ENCODE assay signal across 8 cellular contexts in genomic region chr17:42116705-42117396, GRCh38. TPM values are rescaled to one million over a fixed set of nuclear protein-coding genes. Genes with fewer than 3 reads are reported as not detected.
DNase-seq lines count a peak whose midpoint lies in the region; ATAC-seq and TF ChIP-seq lines count a peak whose summit lies in the region.

No MANE protein-coding gene starts in this region.

- TF ChIP-seq RAD21 in HCT116 (IDR thresholded peaks at IDR 0.05; ENCODE audit: low read depth): peak; percentile 84

- no peak overlapping the region for H3K27ac Mint-ChIP-seq in central memory CD8-positive, alpha-beta T cell (ENCODE audit: low read depth)

- peaks cover 10% of the 10 kb centered on the region for H3K36me3 Mint-ChIP-seq in central memory CD8-positive, alpha-beta T cell (ENCODE audit: insufficient read depth)

- peak; percentile 54 for DNase-seq in AG09319 (ENCODE audit: extremely low read depth, low read depth)
- peak; percentile 44 for DNase-seq in HCT116 (ENCODE audit: low read depth, low spot score)
- DNase-seq in NCI-H524 (lab: John Stamatoyannopoulos, UW): peak; percentile 72 to 82
- peak; percentile 75 for DNase-seq in activated CD4-positive, alpha-beta T cell treated with anti-CD3 and anti-CD28 coated beads for 1 hour
- peak; percentile 77 to 83 for DNase-seq in central memory CD8-positive, alpha-beta T cell (ENCODE audit: low spot score in 2 of 2)
- DNase-seq in left kidney (ENCODE audit: low read depth, low spot score): peak; percentile 94
- DNase-seq in stimulated activated CD4-positive, alpha-beta T cell treated with anti-CD3 and anti-CD28 coated beads, Interleukin-4, amount 100 ng/mL, for 24 hours: peak; percentile 86

- no peak overlapping the region for H3K27ac ChIP-seq in HCT116 (ENCODE audit: low read depth, low read length)

- no peaks in the 10 kb centered on the region for H3K9me3 ChIP-seq in HCT116 (ENCODE audit: control insufficient read depth in 1 of 2, insufficient read depth in 1 of 2, low read depth in 1 of 2, low read length in 2 of 2)

- H3K9ac ChIP-seq in HCT116 (ENCODE audit: low read length): no peak overlapping the region

- peak; percentile 83 for TF ChIP-seq CTCF in AG09319 (IDR thresholded peaks at IDR 0.05; ENCODE audit: low read depth, low read length)
- peak; percentile 74 to 81 (median 75) for TF ChIP-seq CTCF in HCT116 (IDR thresholded peaks at IDR 0.05 in 2 of 3, conservative IDR thresholded peaks at IDR 0.05 in 1 of 3; ENCODE audit: borderline replicate concordance in 1 of 3, insufficient read depth in 1 of 3, low read depth in 2 of 3, low read length in 2 of 3)

- intact Hi-C loops in HCT116 (cut with micrococcal nuclease): loop anchor here (1.0 to 5.0 kb wide), 3 partner anchors 92 to 410 kb away; no protein-coding TSS in a partner anchor

- no peaks in the 10 kb centered on the region for H3K27me3 ChIP-seq in HCT116 (ENCODE audit: insufficient read depth, low read length)

- H3K4me1 Mint-ChIP-seq in central memory CD8-positive, alpha-beta T cell: peaks cover 42% of the 10 kb centered on the region

- ATAC-seq in HCT116: peak; percentile 43
- peak; percentile 22 for ATAC-seq in central memory CD8-positive, alpha-beta T cell (replicated peaks; ENCODE audit: extremely low read depth, poor library complexity, severe bottlenecking)
- ATAC-seq in GM18907 (IDR thresholded peaks at IDR 0.05; ENCODE audit: unreplicated experiment): no peak

- no peak overlapping the region for H3K4me3 ChIP-seq in HCT116 (replicated peaks in 1 of 2; ENCODE audit: low read depth in 1 of 2, low read length in 2 of 2)

- H3K79me2 ChIP-seq in HCT116 (ENCODE audit: insufficient read depth, low read length): no peaks in the 10 kb centered on the region

- POLR2A ChIA-PET in HCT116 (lab: Charles Lee): no interaction called here

- no peak for TF ChIP-seq POLR2A in HCT116 (IDR thresholded peaks at IDR 0.05; ENCODE audit: borderline replicate concordance, extremely low read depth, insufficient read depth, insufficient read length)

- peaks cover 3 to 11% of the 10 kb centered on the region in 2 experiments for H3K36me3 ChIP-seq in HCT116 (ENCODE audit: control insufficient read depth in 1 of 2, insufficient read depth in 2 of 2, low read length in 2 of 2)

- H2AFZ ChIP-seq in HCT116 (ENCODE audit: low read depth, low read length, poor library complexity, severe bottlenecking): no peak overlapping the region

- H3K27me3 Mint-ChIP-seq in central memory CD8-positive, alpha-beta T cell: no peaks in the 10 kb centered on the region

- no peaks in the 10 kb centered on the region for H4K20me1 ChIP-seq in HCT116 (ENCODE audit: insufficient read depth)

- BruUV-seq in HCT116 (replicated peaks; lab: Mats Ljungman, UMichigan): no TSS peak

- H3K4me3 Mint-ChIP-seq in central memory CD8-positive, alpha-beta T cell: no peak overlapping the region

- CTCF ChIA-PET in HCT116 (lab: Charles Lee): interaction anchor here (1.1 kb wide), 1 partner anchor 10 kb away, joined by 3 read pairs; no protein-coding TSS in a partner anchor

- no peaks in the 10 kb centered on the region for H3K9me2 ChIP-seq in HCT116 (ENCODE audit: insufficient read depth)

- H3K4me1 ChIP-seq in HCT116 (ENCODE audit: control insufficient read depth in 1 of 2, insufficient read depth in 2 of 2, low read length in 2 of 2): peaks cover 5 to 24% of the 10 kb centered on the region in 2 experiments; a peak in 3 of 4 replicates

- H3K4me2 ChIP-seq in HCT116 (ENCODE audit: low read length): no peak overlapping the region

- H3K9me3 Mint-ChIP-seq in central memory CD8-positive, alpha-beta T cell: no peaks in the 10 kb centered on the region

- RAD21 ChIA-PET in HCT116 (lab: Charles Lee; ENCODE audit: low non-redundant PET in 1 of 2, low total read pairs in 2 of 2, uncharacterized antibody in 2 of 2, unreplicated experiment in 2 of 2): no interaction called here

TF ChIP-seq in HCT116, 20 proteins besides CTCF, POLR2A, EP300 and RAD21:
- TF ChIP-seq POLR2AphosphoS5 (IDR thresholded peaks at IDR 0.05; ENCODE audit: low read depth, low read length) (no peak), YY1 (IDR thresholded peaks at IDR 0.05; ENCODE audit: extremely low read depth, insufficient replicate concordance, low read depth, low read length) (no peak), CEBPB (IDR thresholded peaks at IDR 0.05; ENCODE audit: low read depth) (no peak), SIN3A (IDR thresholded peaks at IDR 0.05; ENCODE audit: low read depth) (no peak)
TF ChIP-seq in HCT116: peak in this region for 0.

RNA-seq across cellular contexts. Expression of gene KAT2A, which starts 4.3 kb away (rescaled TPM):
- 41.2 TPM for total RNA-seq in HCT116 (2021; ENCODE audit: unreplicated experiment)
- 32.9 and 39.7 TPM in 2 replicates for polyA plus RNA-seq in HCT116 (2012)

RNA-seq across cellular contexts. Expression of gene DHX58, which starts 4.3 kb away (rescaled TPM):
- 1.2 TPM for total RNA-seq in HCT116 (2021; ENCODE audit: unreplicated experiment)
- 1.1 and 1.6 TPM in 2 replicates for polyA plus RNA-seq in HCT116 (2012)

RNA-seq across cellular contexts. Expression of gene HSPB9, which starts 5.8 kb away (rescaled TPM):
- not detected for total RNA-seq in HCT116 (2021; ENCODE audit: unreplicated experiment)
- polyA plus RNA-seq in HCT116 (2012): 0.10 TPM in 1 of 2 replicates, not detected in the other

RNA-seq across cellular contexts. Expression of gene ZNF385C, which starts 18.6 kb away (rescaled TPM):
- 1.1 TPM for total RNA-seq in HCT116 (2021; ENCODE audit: unreplicated experiment)
- polyA plus RNA-seq in HCT116 (2012): 0.76 and 1.2 TPM in 2 replicates

RNA-seq across cellular contexts. Expression of gene RAB5C, which starts 37.9 kb away (rescaled TPM):
- total RNA-seq in HCT116 (2021; ENCODE audit: unreplicated experiment): 115 TPM
- polyA plus RNA-seq in HCT116 (2012): 135 and 136 TPM in 2 replicates

Comparison
In these comparisons a context has a peak if more than half of its experiments do, and no peak if none do; other contexts are left out.
1. DNase-seq: peak in every context shown above with its lines; median percentile 94 in left kidney; 86 in stimulated activated CD4-positive, alpha-beta T cell treated with anti-CD3 and anti-CD28 coated beads, Interleukin-4, amount 100 ng/mL, for 24 hours; 80 in central memory CD8-positive, alpha-beta T cell; 77 in NCI-H524; 75 in activated CD4-positive, alpha-beta T cell treated with anti-CD3 and anti-CD28 coated beads for 1 hour; 54 in AG09319; 44 in HCT116.